Comparison of ENCODE assay signal across 11 cellular contexts in genomic region chr6:121771937-121772717, GRCh38.
DNase-seq lines count a peak whose midpoint lies in the region; ATAC-seq, FAIRE-seq and TF ChIP-seq lines count a peak whose summit lies in the region.
"Had no signal": no experiment of that assay in that cellular context is flagged by ENCODE, and none has a peak within 500 bp of the region (broad histone marks: within the 10 kb centered on the region; RNA-seq: fewer than 3 reads in every experiment).

No MANE protein-coding gene starts in this region.

- H3K4me3 ChIP-seq in liver (ENCODE audit: low read depth in 1 of 3, low read length in 3 of 3) (no peak overlapping the region), HepG2 (replicated peaks in 1 of 3; ENCODE audit: insufficient read depth in 1 of 3, low read depth in 2 of 3, low read length in 3 of 3) (no peak overlapping the region), prostate gland (no peak overlapping the region), HAP-1 (no peak overlapping the region)

- no peak overlapping the region for H2AFZ ChIP-seq in HepG2 (ENCODE audit: low read length)

- H3K27me3 ChIP-seq in liver (ENCODE audit: control insufficient read depth in 4 of 4, insufficient read depth in 4 of 4, low read length in 3 of 4) (peaks cover 0 to 3% (median 0%) of the 10 kb centered on the region in 4 donors), HepG2 (ENCODE audit: control insufficient read depth in 1 of 2, insufficient read depth in 2 of 2, low read length in 2 of 2) (no peaks in the 10 kb centered on the region), prostate gland (replicated peaks; ENCODE audit: insufficient read depth) (no peaks in the 10 kb centered on the region), HAP-1 (ENCODE audit: low read depth) (no peaks in the 10 kb centered on the region)

- no TSS peak for BruUV-seq in HepG2 (replicated peaks; lab: Mats Ljungman, UMichigan)

- H3K9me3 ChIP-seq in liver (ENCODE audit: control insufficient read depth in 4 of 4, low read length in 3 of 4), result no peaks in the 10 kb centered on the region
- H3K9me3 ChIP-seq in HepG2 (ENCODE audit: low read length), result no peaks in the 10 kb centered on the region
- H3K9me3 ChIP-seq in prostate gland, result no peaks in the 10 kb centered on the region
- no peaks in the 10 kb centered on the region for H3K9me3 ChIP-seq in HAP-1

- no peak for FAIRE-seq in HepG2 (lab: Jason Lieb, UNC)

- CTCF ChIA-PET in HepG2 (lab: Yijun Ruan, JAX; ENCODE audit: low intra/inter-chr PET ratio, low total read pairs), result no interaction called here

- H4K20me1 ChIP-seq in HepG2 (ENCODE audit: insufficient read depth, low read length), result no peaks in the 10 kb centered on the region

- peaks cover 0 to 2% (median 0%) of the 10 kb centered on the region in 4 donors for H3K4me1 ChIP-seq in liver (ENCODE audit: control insufficient read depth in 4 of 4, insufficient read depth in 4 of 4, low read length in 3 of 4)
- H3K4me1 ChIP-seq in HepG2 (ENCODE audit: insufficient read depth, low read length), result no peaks in the 10 kb centered on the region
- H3K4me1 ChIP-seq in prostate gland (replicated peaks), result no peaks in the 10 kb centered on the region
- H3K4me1 ChIP-seq in HAP-1, result no peaks in the 10 kb centered on the region

- ATAC-seq in HepG2 (no peak), HG02588 (IDR thresholded peaks at IDR 0.05; ENCODE audit: unreplicated experiment) (peak; percentile 76), HG03439 (IDR thresholded peaks at IDR 0.05; ENCODE audit: unreplicated experiment) (peak; percentile 79)

- TF ChIP-seq EP300 in HepG2 (IDR thresholded peaks at IDR 0.05; ENCODE audit: low read depth in 2 of 2, low read length in 2 of 2), result no peak
- no peak for TF ChIP-seq EP300 in HepG2 (CRISPR knock-in tag; IDR thresholded peaks at IDR 0.05; ENCODE audit: borderline replicate concordance)

- no peak for DNase-seq in HepG2 (ENCODE audit: low spot score)
- DNase-seq in prostate gland (ENCODE audit: low spot score), result no peak
- no peak for DNase-seq in GDM1 (lab: John Stamatoyannopoulos, UW)
- no peak for DNase-seq in activated gamma-delta T cell (lab: John Stamatoyannopoulos, UW)
- no peak for DNase-seq in HAP-1 (ENCODE audit: low spot score in 2 of 2)
- DNase-seq: amygdala, NCI-H1694 treated with DMSO at 0.1 percent for 48 hours, nephron progenitor cell had no signal

- no peak overlapping the region for H3K4me2 ChIP-seq in HepG2 (ENCODE audit: low read depth, low read length)

- H3K79me2 ChIP-seq in HepG2 (ENCODE audit: insufficient read depth, low read length), result no peaks in the 10 kb centered on the region

- H3K36me3 ChIP-seq in liver (ENCODE audit: control insufficient read depth in 4 of 4, insufficient read depth in 3 of 4, low read depth in 1 of 4, low read length in 3 of 4), result no peaks in the 10 kb centered on the region
- H3K36me3 ChIP-seq in HepG2 (replicated peaks in 1 of 2; ENCODE audit: control insufficient read depth in 1 of 2, insufficient read depth in 2 of 2, low read length in 2 of 2), result no peaks in the 10 kb centered on the region
- H3K36me3 ChIP-seq in prostate gland, result no peaks in the 10 kb centered on the region
- H3K36me3 ChIP-seq in HAP-1 (replicated peaks), result no peaks in the 10 kb centered on the region

- in situ Hi-C loops in HepG2 (cut with HindIII; ENCODE audit: extremely low pct_ligation_motif_present, low pct_unique_long_range_greater_than_20kb), result no loop called here
- in situ Hi-C loops in HAP-1 (cut with MboI; ENCODE audit: low sequenced_read_pairs), result no loop called here

- H3K27ac ChIP-seq in liver (ENCODE audit: low read depth in 1 of 2, low read length in 2 of 2) (no peak overlapping the region), HepG2 (ENCODE audit: extremely low read length, insufficient read depth, low read length) (no peak overlapping the region), prostate gland (no peak overlapping the region)

- TF ChIP-seq POLR2A in HepG2 (IDR thresholded peaks at IDR 0.05; ENCODE audit: insufficient read depth in 1 of 2, low read depth in 2 of 2, low read length in 2 of 2) (no peak), prostate gland (IDR thresholded peaks at IDR 0.05) (no peak)

- H3K9ac ChIP-seq in liver (ENCODE audit: low read depth in 1 of 2, low read length in 2 of 2) (no peak overlapping the region), HepG2 (ENCODE audit: insufficient read depth, low read depth, low read length) (no peak overlapping the region)

- TF ChIP-seq RAD21 in liver (IDR thresholded peaks at IDR 0.05), result no peak
- no peak for TF ChIP-seq RAD21 in HepG2 (CRISPR knock-in tag; IDR thresholded peaks at IDR 0.05)

- POLR2A ChIA-PET in HepG2 (lab: Yijun Ruan, JAX), result no interaction called here

- 51% methylated on average over 4 of the region's 4 CpGs for WGBS in liver
- 2% methylated on average over 4 of the region's 4 CpGs for WGBS in HepG2 (ENCODE audit: low lambda C conversion rate)
- WGBS in prostate gland, result 83% methylated on average over 4 of the region's 4 CpGs

- intact Hi-C loops in HepG2 (cut with micrococcal nuclease; ENCODE audit: unreplicated experiment), result loop anchor here (5.0 kb wide), 1 partner anchor 1410 kb away; no protein-coding TSS in a partner anchor
- intact Hi-C loops in prostate gland (cut with DNase I), result no loop called here

- TF ChIP-seq CTCF in liver (IDR thresholded peaks at IDR 0.05; ENCODE audit: low read depth, low read length, missing input control), result no peak
- no peak for TF ChIP-seq CTCF in HepG2 (CRISPR knock-in tag; IDR thresholded peaks at IDR 0.05)
- no peak for TF ChIP-seq CTCF in prostate gland (IDR thresholded peaks at IDR 0.05)

TF ChIP-seq in liver, 16 proteins besides CTCF, POLR2A, EP300 and RAD21:
- peak; percentile 60 for TF ChIP-seq NR2F2 (IDR thresholded peaks at IDR 0.05)
- no peak for TF ChIP-seq SP1 (IDR thresholded peaks at IDR 0.05)
- TF ChIP-seq RXRA (IDR thresholded peaks at IDR 0.05), result no peak
- no peak for TF ChIP-seq TAF1 (conservative IDR thresholded peaks at IDR 0.05)

TF ChIP-seq in HepG2, 621 proteins besides CTCF, POLR2A, EP300 and RAD21:
- TF ChIP-seq KDM3A (CRISPR knock-in tag; IDR thresholded peaks at IDR 0.05; ENCODE audit: low read depth) (no peak), ESRRA (CRISPR knock-in tag; IDR thresholded peaks at IDR 0.05; ENCODE audit: low read depth) (no peak), DNMT3B (CRISPR knock-in tag; conservative IDR thresholded peaks at IDR 0.05) (no peak), ZNF720 (CRISPR knock-in tag; IDR thresholded peaks at IDR 0.05) (no peak), MTA1 (CRISPR knock-in tag; IDR thresholded peaks at IDR 0.05; ENCODE audit: borderline replicate concordance) (no peak), ZNF276 (CRISPR knock-in tag; IDR thresholded peaks at IDR 0.05; ENCODE audit: low read depth) (no peak), MXD3 (CRISPR knock-in tag; IDR thresholded peaks at IDR 0.05) (no peak), KLF15 (CRISPR knock-in tag; IDR thresholded peaks at IDR 0.05; ENCODE audit: borderline replicate concordance) (no peak), THRA (CRISPR knock-in tag; IDR thresholded peaks at IDR 0.05; ENCODE audit: borderline replicate concordance) (no peak), PHF20 (CRISPR knock-in tag; IDR thresholded peaks at IDR 0.05) (no peak), CENPT (CRISPR knock-in tag; IDR thresholded peaks at IDR 0.05; ENCODE audit: low read depth) (no peak), RBM22 (optimal IDR thresholded peaks at IDR 0.05; ENCODE audit: low read length) (no peak), MXD4 (CRISPR knock-in tag; IDR thresholded peaks at IDR 0.05) (no peak), ZBTB8A (CRISPR knock-in tag; IDR thresholded peaks at IDR 0.05; ENCODE audit: borderline replicate concordance, low read depth) (no peak), HOXA9 (CRISPR knock-in tag; IDR thresholded peaks at IDR 0.05; ENCODE audit: borderline replicate concordance) (no peak)
